Comparison of ENCODE assay signal across 8 cellular contexts in genomic region chr1:246579818-246580217, GRCh38. TPM values are rescaled to one million over a fixed set of nuclear protein-coding genes. Genes with fewer than 3 reads are reported as not detected.
A peak's percentile ranks its signal among the peaks of the same experiment; 100 is the strongest.
DNase-seq lines count a peak whose midpoint lies in the region; ATAC-seq and TF ChIP-seq lines count a peak whose summit lies in the region.

No MANE protein-coding gene starts in this region.

- H3K4me3 Mint-ChIP-seq in activated CD4-positive, alpha-beta memory T cell treated with anti-CD3 and anti-CD28 coated beads for 36 hours = no peak overlapping the region
- no peak overlapping the region for H3K4me3 Mint-ChIP-seq in activated CD4-positive, alpha-beta memory T cell treated with anti-CD3 and anti-CD28 coated beads, Interleukin-2, amount 10 ng/mL, durations not matched to agents 7 days and 5 days
- no peak overlapping the region for H3K4me3 Mint-ChIP-seq in T-helper 17 cell

- peak overlapping the region in 3 of 5 donors; percentile 25 to 52 (median 28) for H3K27ac ChIP-seq in stomach

- H3K27me3 ChIP-seq in stomach = no peaks in the 10 kb centered on the region

- no peaks in the 10 kb centered on the region for H3K9me3 ChIP-seq in T-helper 17 cell (ENCODE audit: control insufficient read depth, low read length, poor library complexity, severe bottlenecking)
- H3K9me3 ChIP-seq in stomach = no peaks in the 10 kb centered on the region

- no peak for TF ChIP-seq EP300 in stomach (IDR thresholded peaks at IDR 0.05)

- POLR2A ChIA-PET in activated CD4-positive, alpha-beta memory T cell treated with anti-CD3 and anti-CD28 coated beads for 36 hours (lab: Charles Lee) = interaction anchor here (3.1 kb wide), 1 partner anchor 13 kb away, joined by 12 read pairs; the partner anchor contains the start of genes CNST and TFB2M
- POLR2A ChIA-PET in activated CD4-positive, alpha-beta memory T cell treated with anti-CD3 and anti-CD28 coated beads, Interleukin-2, amount 10 ng/mL, durations not matched to agents 7 days and 5 days (lab: Charles Lee) = no interaction called here

- CTCF ChIA-PET in activated CD4-positive, alpha-beta memory T cell treated with anti-CD3 and anti-CD28 coated beads for 36 hours (lab: Charles Lee) = no interaction called here
- CTCF ChIA-PET in activated CD4-positive, alpha-beta memory T cell treated with anti-CD3 and anti-CD28 coated beads, Interleukin-2, amount 10 ng/mL, durations not matched to agents 7 days and 5 days (lab: Charles Lee) = no interaction called here

- peaks cover 14% of the 10 kb centered on the region for H3K36me3 Mint-ChIP-seq in activated CD4-positive, alpha-beta memory T cell treated with anti-CD3 and anti-CD28 coated beads for 36 hours
- H3K36me3 Mint-ChIP-seq in activated CD4-positive, alpha-beta memory T cell treated with anti-CD3 and anti-CD28 coated beads, Interleukin-2, amount 10 ng/mL, durations not matched to agents 7 days and 5 days (ENCODE audit: low read depth) = peaks cover 41% of the 10 kb centered on the region
- peaks cover 14% of the 10 kb centered on the region for H3K36me3 Mint-ChIP-seq in T-helper 17 cell (ENCODE audit: low read depth)

- peaks cover 25 to 73% (median 48%) of the 10 kb centered on the region in 4 donors for H3K4me1 ChIP-seq in stomach

- TF ChIP-seq CTCF in stomach (IDR thresholded peaks at IDR 0.05) (no peak), foreskin fibroblast (IDR thresholded peaks at IDR 0.05; ENCODE audit: low read depth, low read length) (no peak)

- DNase-seq in activated CD4-positive, alpha-beta memory T cell treated with anti-CD3 and anti-CD28 coated beads for 36 hours = no peak
- no peak for DNase-seq in activated CD4-positive, alpha-beta memory T cell treated with anti-CD3 and anti-CD28 coated beads, Interleukin-2, amount 10 ng/mL, durations not matched to agents 7 days and 5 days
- DNase-seq in T-helper 17 cell = no peak
- no peak for DNase-seq in stomach
- no peak for DNase-seq in foreskin fibroblast
- no peak for DNase-seq in NCI-H1436 (lab: John Stamatoyannopoulos, UW)
- DNase-seq in NCI-H2196 treated with DMSO at 0.1 percent for 48 hours (lab: John Stamatoyannopoulos, UW; ENCODE audit: unreplicated experiment) = no peak

- H3K9me3 Mint-ChIP-seq in activated CD4-positive, alpha-beta memory T cell treated with anti-CD3 and anti-CD28 coated beads for 36 hours = no peaks in the 10 kb centered on the region
- H3K9me3 Mint-ChIP-seq in activated CD4-positive, alpha-beta memory T cell treated with anti-CD3 and anti-CD28 coated beads, Interleukin-2, amount 10 ng/mL, durations not matched to agents 7 days and 5 days = peaks cover 4% of the 10 kb centered on the region

- no peak for TF ChIP-seq POLR2A in stomach (IDR thresholded peaks at IDR 0.05)

- H3K27me3 Mint-ChIP-seq in activated CD4-positive, alpha-beta memory T cell treated with anti-CD3 and anti-CD28 coated beads for 36 hours = no peaks in the 10 kb centered on the region
- H3K27me3 Mint-ChIP-seq in activated CD4-positive, alpha-beta memory T cell treated with anti-CD3 and anti-CD28 coated beads, Interleukin-2, amount 10 ng/mL, durations not matched to agents 7 days and 5 days = no peaks in the 10 kb centered on the region
- H3K27me3 Mint-ChIP-seq in T-helper 17 cell = no peaks in the 10 kb centered on the region

- H3K27ac Mint-ChIP-seq in activated CD4-positive, alpha-beta memory T cell treated with anti-CD3 and anti-CD28 coated beads for 36 hours = peak overlapping the region; percentile 15
- H3K27ac Mint-ChIP-seq in activated CD4-positive, alpha-beta memory T cell treated with anti-CD3 and anti-CD28 coated beads, Interleukin-2, amount 10 ng/mL, durations not matched to agents 7 days and 5 days = no peak overlapping the region
- peak overlapping the region; percentile 74 for H3K27ac Mint-ChIP-seq in T-helper 17 cell

- 13 to 32% (median 26%) methylated on average over 3 of the region's 3 CpGs for WGBS in stomach, 5 donors

- H3K4me1 Mint-ChIP-seq in activated CD4-positive, alpha-beta memory T cell treated with anti-CD3 and anti-CD28 coated beads for 36 hours (ENCODE audit: low read depth) = peaks cover 62% of the 10 kb centered on the region
- H3K4me1 Mint-ChIP-seq in activated CD4-positive, alpha-beta memory T cell treated with anti-CD3 and anti-CD28 coated beads, Interleukin-2, amount 10 ng/mL, durations not matched to agents 7 days and 5 days = peaks cover 40% of the 10 kb centered on the region
- peaks cover 62% of the 10 kb centered on the region for H3K4me1 Mint-ChIP-seq in T-helper 17 cell

- H3K4me3 ChIP-seq in stomach (no peak overlapping the region), foreskin fibroblast (ENCODE audit: low read depth in 1 of 2, low read length in 2 of 2) (no peak overlapping the region)

- ATAC-seq in HG02943 (IDR thresholded peaks at IDR 0.05; ENCODE audit: low read depth, unreplicated experiment) (peak; percentile 59), T-helper 17 cell (no peak)

- intact Hi-C loops in activated CD4-positive, alpha-beta memory T cell treated with anti-CD3 and anti-CD28 coated beads for 36 hours (cut with micrococcal nuclease) = no loop called here
- intact Hi-C loops in stomach (cut with DNase I; ENCODE audit: low total_unique reads) = no loop called here

- peaks cover 0 to 6% (median 2%) of the 10 kb centered on the region in 4 donors for H3K36me3 ChIP-seq in stomach

RNA-seq across cellular contexts. Expression of gene CNST, which starts 13.6 kb away (rescaled TPM):
- total RNA-seq in activated CD4-positive, alpha-beta memory T cell treated with anti-CD3 and anti-CD28 coated beads for 36 hours = 10 to 100 TPM; 25.9 TPM
- total RNA-seq in activated CD4-positive, alpha-beta memory T cell treated with anti-CD3 and anti-CD28 coated beads, Interleukin-2, amount 10 ng/mL, durations not matched to agents 7 days and 5 days = 10 to 100 TPM; 36.2 to 39.3 TPM
- total RNA-seq in T-helper 17 cell (10 to 100 TPM; 70.8 to 94.0 TPM), stomach (10 to 100 TPM; 15.9 to 42.8 (median 38.7) TPM)
- polyA plus RNA-seq in stomach = 1 to 10 TPM; 4.5 to 6.7 (median 6.1) TPM

RNA-seq across cellular contexts. Expression of gene TFB2M, which starts 13.8 kb away (rescaled TPM):
- total RNA-seq in activated CD4-positive, alpha-beta memory T cell treated with anti-CD3 and anti-CD28 coated beads for 36 hours = 10 to 100 TPM; 13.6 to 14.5 TPM
- 1 to 10 TPM; 7.4 to 9.0 TPM for total RNA-seq in activated CD4-positive, alpha-beta memory T cell treated with anti-CD3 and anti-CD28 coated beads, Interleukin-2, amount 10 ng/mL, durations not matched to agents 7 days and 5 days
- total RNA-seq in T-helper 17 cell = 10 to 100 TPM in 1 of 2 donors, 1 to 10 TPM in 1; 6.7 to 10.2 TPM
- total RNA-seq in stomach = 10 to 100 TPM in 3 of 5 donors, 1 to 10 TPM in 2; 4.7 to 34.8 (median 13.3) TPM
- polyA plus RNA-seq in stomach = 10 to 100 TPM in 1 of 3 donors, 1 to 10 TPM in 2; 5.8 to 12.1 (median 9.7) TPM
